In genomic region chr12:6963741-6964446, GRCh38 we compare ENCODE assay signal across 10 cellular contexts. TPM values are rescaled to one million over a fixed set of nuclear protein-coding genes. Genes with fewer than 3 reads are reported as not detected.
A peak's percentile ranks its signal among the peaks of the same experiment; 100 is the strongest.
DNase-seq lines count a peak whose midpoint lies in the region; ATAC-seq, FAIRE-seq and TF ChIP-seq lines count a peak whose summit lies in the region.
"Had no signal": no experiment of that assay in that cellular context is flagged by ENCODE, and none has a peak within 500 bp of the region (broad histone marks: within the 10 kb centered on the region; RNA-seq: fewer than 3 reads in every experiment).

No MANE protein-coding gene starts in this region.

- peaks cover 86% of the 10 kb centered on the region for H3K4me1 Mint-ChIP-seq in activated naive CD4-positive, alpha-beta T cell treated with anti-CD3 and anti-CD28 coated beads for 36 hours (ENCODE audit: low read depth)
- peaks cover 79% of the 10 kb centered on the region for H3K4me1 Mint-ChIP-seq in activated CD4-positive, alpha-beta memory T cell treated with anti-CD3 and anti-CD28 coated beads for 36 hours (ENCODE audit: low read depth)

- FAIRE-seq in keratinocyte (lab: Jason Lieb, UNC), result no peak
- FAIRE-seq: G401.6 had no signal

- H3K4me3 ChIP-seq in keratinocyte (ENCODE audit: control insufficient read depth in 2 of 3, extremely low read depth in 1 of 3, insufficient read depth in 2 of 3, low read depth in 1 of 3, low read length in 3 of 3) (peak overlapping the region; percentile 80 to 94 (median 81)), tibial nerve (no peak overlapping the region)

- H3K36me3 Mint-ChIP-seq in activated naive CD4-positive, alpha-beta T cell treated with anti-CD3 and anti-CD28 coated beads for 36 hours (ENCODE audit: low read depth), result peaks cover 52% of the 10 kb centered on the region
- peaks cover 52% of the 10 kb centered on the region for H3K36me3 Mint-ChIP-seq in activated CD4-positive, alpha-beta memory T cell treated with anti-CD3 and anti-CD28 coated beads for 36 hours

- H3K27ac ChIP-seq in keratinocyte (ENCODE audit: control insufficient read depth, insufficient read depth, low read length), result peak overlapping the region; percentile 95
- peak overlapping the region in 3 of 4 donors; percentile 77 to 96 (median 86) for H3K27ac ChIP-seq in tibial nerve

- H2AFZ ChIP-seq in keratinocyte (ENCODE audit: control insufficient read depth, low read length), result no peak overlapping the region

- H3K27ac Mint-ChIP-seq in activated naive CD4-positive, alpha-beta T cell treated with anti-CD3 and anti-CD28 coated beads for 36 hours, result peak overlapping the region; percentile 93
- peak overlapping the region; percentile 89 for H3K27ac Mint-ChIP-seq in activated CD4-positive, alpha-beta memory T cell treated with anti-CD3 and anti-CD28 coated beads for 36 hours

- peaks cover 56% of the 10 kb centered on the region for H3K79me2 ChIP-seq in keratinocyte (ENCODE audit: control insufficient read depth, insufficient read depth, low read length)

- TF ChIP-seq CTCF in keratinocyte (optimal IDR thresholded peaks at IDR 0.05 in 1 of 3, IDR thresholded peaks at IDR 0.05 in 1 of 3, conservative IDR thresholded peaks at IDR 0.05 in 1 of 3; ENCODE audit: extremely low read depth in 1 of 3, insufficient read depth in 2 of 3, low read length in 3 of 3) (no peak), tibial nerve (IDR thresholded peaks at IDR 0.05) (no peak)

- no peak for DNase-seq in activated naive CD4-positive, alpha-beta T cell treated with anti-CD3 and anti-CD28 coated beads for 36 hours
- no peak for DNase-seq in activated naive CD4-positive, alpha-beta T cell (lab: John Stamatoyannopoulos, UW)
- DNase-seq in activated CD4-positive, alpha-beta memory T cell treated with anti-CD3 and anti-CD28 coated beads for 36 hours, result no peak
- DNase-seq in keratinocyte (ENCODE audit: low read depth, low spot score) (no peak), tibial nerve (ENCODE audit: low spot score in 2 of 2) (no peak)

- H3K9ac ChIP-seq in keratinocyte (ENCODE audit: control insufficient read depth, extremely low read depth, insufficient read depth, low read length), result peak overlapping the region; percentile 99

- POLR2A ChIA-PET in activated CD4-positive, alpha-beta memory T cell treated with anti-CD3 and anti-CD28 coated beads for 36 hours (lab: Charles Lee), result interaction anchor here (1.5 to 13.2 kb wide), 3 partner anchors 16 to 145 kb away, joined by 3 to 507 read pairs (median 4); partner anchors contain the start of genes C12orf57, PTPN6 and RNU7-1

- H3K4me1 ChIP-seq in keratinocyte (ENCODE audit: control insufficient read depth, extremely low read depth, insufficient read depth, low read length) (peaks cover 51% of the 10 kb centered on the region), tibial nerve (peaks cover 0 to 67% (median 38%) of the 10 kb centered on the region in 4 donors)

- ATAC-seq in HG03354 (IDR thresholded peaks at IDR 0.05; ENCODE audit: poor library complexity, severe bottlenecking, unreplicated experiment) (no peak), HG03342 (IDR thresholded peaks at IDR 0.05; ENCODE audit: unreplicated experiment) (no peak), HG03196 (IDR thresholded peaks at IDR 0.05; ENCODE audit: unreplicated experiment) (no peak)

- intact Hi-C loops in activated naive CD4-positive, alpha-beta T cell treated with anti-CD3 and anti-CD28 coated beads for 36 hours (cut with micrococcal nuclease), result loop anchor here (5.0 kb wide), 1 partner anchor 277 kb away; the partner anchor contains the start of gene ZNF384
- intact Hi-C loops in activated CD4-positive, alpha-beta memory T cell treated with anti-CD3 and anti-CD28 coated beads for 36 hours (cut with micrococcal nuclease), result loop anchor here (5.0 kb wide), 1 partner anchor 143 kb away; the partner anchor contains the start of gene C1RL

- dilution Hi-C loops in keratinocyte (cut with MboI; ENCODE audit: extremely low pct_ligation_motif_present, low sequenced_read_pairs), result no loop called here

- TF ChIP-seq EP300 in tibial nerve (IDR thresholded peaks at IDR 0.05), result no peak

- H3K9me3 ChIP-seq in keratinocyte (ENCODE audit: control insufficient read depth, low read depth, low read length) (no peaks in the 10 kb centered on the region), tibial nerve (no peaks in the 10 kb centered on the region)

- 62 to 77% methylated on average over 16 to 18 of the region's 18 CpGs for WGBS in tibial nerve, 2 donors

- H3K27me3 Mint-ChIP-seq in activated naive CD4-positive, alpha-beta T cell treated with anti-CD3 and anti-CD28 coated beads for 36 hours (ENCODE audit: low read depth), result no peaks in the 10 kb centered on the region
- no peaks in the 10 kb centered on the region for H3K27me3 Mint-ChIP-seq in activated CD4-positive, alpha-beta memory T cell treated with anti-CD3 and anti-CD28 coated beads for 36 hours

- no peaks in the 10 kb centered on the region for H3K9me3 Mint-ChIP-seq in activated naive CD4-positive, alpha-beta T cell treated with anti-CD3 and anti-CD28 coated beads for 36 hours
- no peaks in the 10 kb centered on the region for H3K9me3 Mint-ChIP-seq in activated CD4-positive, alpha-beta memory T cell treated with anti-CD3 and anti-CD28 coated beads for 36 hours

- no peak overlapping the region for H3K4me3 Mint-ChIP-seq in activated naive CD4-positive, alpha-beta T cell treated with anti-CD3 and anti-CD28 coated beads for 36 hours
- H3K4me3 Mint-ChIP-seq in activated CD4-positive, alpha-beta memory T cell treated with anti-CD3 and anti-CD28 coated beads for 36 hours, result no peak overlapping the region

- CTCF ChIA-PET in activated naive CD4-positive, alpha-beta T cell treated with anti-CD3 and anti-CD28 coated beads for 36 hours (lab: Charles Lee), result interaction anchor here (0.6 to 12.0 kb wide), 10 partner anchors 8 to 147 kb away, joined by 3 to 397 read pairs (median 6); partner anchors contain the start of genes C12orf57, PTPN6 and RNU7-1
- CTCF ChIA-PET in activated CD4-positive, alpha-beta memory T cell treated with anti-CD3 and anti-CD28 coated beads for 36 hours (lab: Charles Lee), result interaction anchor here (0.9 to 13.5 kb wide), 9 partner anchors 14 to 149 kb away, joined by 3 to 586 read pairs (median 8); partner anchors contain the start of genes C12orf57, PTPN6, RNU7-1 and SPSB2

- H3K4me2 ChIP-seq in keratinocyte (ENCODE audit: control insufficient read depth, extremely low read depth, insufficient read depth, low read depth, low read length), result peak overlapping the region; percentile 93

- H3K27me3 ChIP-seq in keratinocyte (ENCODE audit: control insufficient read depth, extremely low read depth, insufficient read depth, low read length), result no peaks in the 10 kb centered on the region
- no peaks in the 10 kb centered on the region for H3K27me3 ChIP-seq in tibial nerve

- peaks cover 8% of the 10 kb centered on the region for H4K20me1 ChIP-seq in keratinocyte (ENCODE audit: control insufficient read depth, extremely low read depth, insufficient read depth, low read length)

- no peak for TF ChIP-seq POLR2A in tibial nerve (IDR thresholded peaks at IDR 0.05)

- peaks cover 3% of the 10 kb centered on the region for H3K9me1 ChIP-seq in keratinocyte (ENCODE audit: control insufficient read depth, extremely low read depth, insufficient read depth, low read length)

- peaks cover 23 to 43% of the 10 kb centered on the region in 2 experiments for H3K36me3 ChIP-seq in keratinocyte (ENCODE audit: control insufficient read depth in 2 of 2, extremely low read depth in 1 of 2, insufficient read depth in 2 of 2, low read length in 2 of 2)
- H3K36me3 ChIP-seq in tibial nerve, result peaks cover 0 to 38% (median 28%) of the 10 kb centered on the region in 3 donors

RNA-seq across cellular contexts. Expression of gene PHB2, which starts 6.6 kb away (rescaled TPM):
- 100 to 1,000 TPM; 389 to 392 TPM for total RNA-seq in activated naive CD4-positive, alpha-beta T cell treated with anti-CD3 and anti-CD28 coated beads for 36 hours
- total RNA-seq in activated CD4-positive, alpha-beta memory T cell treated with anti-CD3 and anti-CD28 coated beads for 36 hours, result 100 to 1,000 TPM; 334 to 346 TPM
- 225 to 270 TPM (median 244 TPM) in 3 replicates for polyA plus RNA-seq in keratinocyte
- 45.5 TPM for polyA plus RNA-seq in keratinocyte (2011; ENCODE audit: low read depth)
- 214 and 236 TPM in 2 replicates for polyA plus RNA-seq in keratinocyte (2011; cell fraction: cytosol; rRNA removed)
- polyA plus RNA-seq in keratinocyte (2011; cell fraction: nucleus; rRNA removed), result 161 and 173 TPM in 2 replicates
- 97.6 and 161 TPM in 2 replicates for polyA plus RNA-seq in keratinocyte (2012; ENCODE audit: low replicate concordance)
- 102 to 141 TPM (median 127 TPM) in 3 replicates for polyA minus RNA-seq in keratinocyte
- polyA minus RNA-seq in keratinocyte (2011; cell fraction: cytosol; rRNA and poly(A)+ RNA removed), result 116 TPM
- 52.7 and 53.3 TPM in 2 replicates for polyA minus RNA-seq in keratinocyte (2011; cell fraction: nucleus; rRNA and poly(A)+ RNA removed)
- total RNA-seq in tibial nerve, result 100 to 1,000 TPM; 138 to 178 (median 149) TPM

RNA-seq across cellular contexts. Expression of gene EMG1, which starts 6.8 kb away (rescaled TPM):
- 10 to 100 TPM; 89.1 to 91.9 TPM for total RNA-seq in activated naive CD4-positive, alpha-beta T cell treated with anti-CD3 and anti-CD28 coated beads for 36 hours
- 10 to 100 TPM; 76.5 to 81.5 TPM for total RNA-seq in activated CD4-positive, alpha-beta memory T cell treated with anti-CD3 and anti-CD28 coated beads for 36 hours
- polyA plus RNA-seq in keratinocyte, result 61.6 to 104 TPM (median 76.9 TPM) in 3 replicates
- polyA plus RNA-seq in keratinocyte (2011; ENCODE audit: low read depth), result 56.1 TPM
- polyA plus RNA-seq in keratinocyte (2011; cell fraction: cytosol; rRNA removed), result 73.4 and 74.3 TPM in 2 replicates
- 48.1 and 49.0 TPM in 2 replicates for polyA plus RNA-seq in keratinocyte (2011; cell fraction: nucleus; rRNA removed)
- polyA plus RNA-seq in keratinocyte (2012; ENCODE audit: low replicate concordance), result 79.0 and 91.0 TPM in 2 replicates
- polyA minus RNA-seq in keratinocyte, result 24.4 to 38.8 TPM (median 30.2 TPM) in 3 replicates
- 21.5 TPM for polyA minus RNA-seq in keratinocyte (2011; cell fraction: cytosol; rRNA and poly(A)+ RNA removed)
- polyA minus RNA-seq in keratinocyte (2011; cell fraction: nucleus; rRNA and poly(A)+ RNA removed), result 7.2 and 15.8 TPM in 2 replicates
- total RNA-seq in tibial nerve, result 10 to 100 TPM; 27.7 to 37.7 (median 35.9) TPM

RNA-seq across cellular contexts. Expression of gene PTPN6, which starts 12.7 kb away (rescaled TPM):
- 100 to 1,000 TPM; 334 to 348 TPM for total RNA-seq in activated naive CD4-positive, alpha-beta T cell treated with anti-CD3 and anti-CD28 coated beads for 36 hours
- 100 to 1,000 TPM; 321 to 324 TPM for total RNA-seq in activated CD4-positive, alpha-beta memory T cell treated with anti-CD3 and anti-CD28 coated beads for 36 hours
- polyA plus RNA-seq in keratinocyte, result 18.7 to 21.0 TPM (median 19.7 TPM) in 3 replicates
- polyA plus RNA-seq in keratinocyte (2011; ENCODE audit: low read depth), result 29.9 TPM
- 11.7 and 19.6 TPM in 2 replicates for polyA plus RNA-seq in keratinocyte (2011; cell fraction: cytosol; rRNA removed)
- polyA plus RNA-seq in keratinocyte (2011; cell fraction: nucleus; rRNA removed), result 28.5 and 37.9 TPM in 2 replicates
- polyA plus RNA-seq in keratinocyte (2012; ENCODE audit: low replicate concordance), result 24.7 and 25.1 TPM in 2 replicates
- polyA minus RNA-seq in keratinocyte, result 14.2 to 34.8 TPM (median 17.7 TPM) in 3 replicates
- 23.8 TPM for polyA minus RNA-seq in keratinocyte (2011; cell fraction: cytosol; rRNA and poly(A)+ RNA removed)
- polyA minus RNA-seq in keratinocyte (2011; cell fraction: nucleus; rRNA and poly(A)+ RNA removed), result 5.6 and 10.3 TPM in 2 replicates
- total RNA-seq in tibial nerve, result 10 to 100 TPM; 11.9 to 31.5 (median 20.8) TPM

RNA-seq across cellular contexts. Expression of gene C12orf57, which starts 20.1 kb away (rescaled TPM):
- 100 to 1,000 TPM; 242 to 245 TPM for total RNA-seq in activated naive CD4-positive, alpha-beta T cell treated with anti-CD3 and anti-CD28 coated beads for 36 hours
- total RNA-seq in activated CD4-positive, alpha-beta memory T cell treated with anti-CD3 and anti-CD28 coated beads for 36 hours, result 100 to 1,000 TPM; 257 to 272 TPM
- 121 to 211 TPM (median 137 TPM) in 3 replicates for polyA plus RNA-seq in keratinocyte
- polyA plus RNA-seq in keratinocyte (2011; ENCODE audit: low read depth), result 27.9 TPM
- 145 and 239 TPM in 2 replicates for polyA plus RNA-seq in keratinocyte (2011; cell fraction: cytosol; rRNA removed)
- polyA plus RNA-seq in keratinocyte (2011; cell fraction: nucleus; rRNA removed), result 64.7 and 79.2 TPM in 2 replicates
- 106 and 137 TPM in 2 replicates for polyA plus RNA-seq in keratinocyte (2012; ENCODE audit: low replicate concordance)
- polyA minus RNA-seq in keratinocyte, result 30.4 to 74.9 TPM (median 35.3 TPM) in 3 replicates
- 64.5 TPM for polyA minus RNA-seq in keratinocyte (2011; cell fraction: cytosol; rRNA and poly(A)+ RNA removed)
- 20.9 and 21.8 TPM in 2 replicates for polyA minus RNA-seq in keratinocyte (2011; cell fraction: nucleus; rRNA and poly(A)+ RNA removed)
- 100 to 1,000 TPM; 569 to 764 (median 665) TPM for total RNA-seq in tibial nerve

RNA-seq across cellular contexts. Expression of gene RNU7-1, which starts 20.3 kb away (rescaled TPM):
- total RNA-seq in activated naive CD4-positive, alpha-beta T cell treated with anti-CD3 and anti-CD28 coated beads for 36 hours, result not detected
- total RNA-seq in activated CD4-positive, alpha-beta memory T cell treated with anti-CD3 and anti-CD28 coated beads for 36 hours, result not detected
- polyA plus RNA-seq in keratinocyte, result not detected in 3 replicates
- polyA plus RNA-seq in keratinocyte (2011; ENCODE audit: low read depth), result not detected
- not detected in 2 replicates for polyA plus RNA-seq in keratinocyte (2011; cell fraction: cytosol; rRNA removed)
- not detected in 2 replicates for polyA plus RNA-seq in keratinocyte (2011; cell fraction: nucleus; rRNA removed)
- not detected in 2 replicates for polyA plus RNA-seq in keratinocyte (2012; ENCODE audit: low replicate concordance)
- not detected in 3 replicates for polyA minus RNA-seq in keratinocyte
- polyA minus RNA-seq in keratinocyte (2011; cell fraction: cytosol; rRNA and poly(A)+ RNA removed), result not detected
- not detected in 2 replicates for polyA minus RNA-seq in keratinocyte (2011; cell fraction: nucleus; rRNA and poly(A)+ RNA removed)
- total RNA-seq in tibial nerve, result not detected
- total RNA-seq: T-helper 2 cell treated with Interferon-gamma antibody and Interleukin-4, amounts not matched to agents 100 ng/mL and 5 ng/mL, for 36 hours had no signal

Comparison
In these comparisons a context has a peak if more than half of its experiments do, and no peak if none do; other contexts are left out.
1. H3K4me3 ChIP-seq: peak in keratinocyte (3 of 3); none in tibial nerve (0 of 4).
2. RNA of gene PTPN6, which starts 12.7 kb away (total RNA-seq): 334 to 348 TPM in activated naive CD4-positive, alpha-beta T cell treated with anti-CD3 and anti-CD28 coated beads for 36 hours and 321 to 324 TPM in activated CD4-positive, alpha-beta memory T cell treated with anti-CD3 and anti-CD28 coated beads for 36 hours; 11.9 to 31.5 TPM in tibial nerve; every median in the first group is over 4 times any median in the second.